Comparison of ENCODE assay signal across 12 cellular contexts in the genomic region with DNA sequence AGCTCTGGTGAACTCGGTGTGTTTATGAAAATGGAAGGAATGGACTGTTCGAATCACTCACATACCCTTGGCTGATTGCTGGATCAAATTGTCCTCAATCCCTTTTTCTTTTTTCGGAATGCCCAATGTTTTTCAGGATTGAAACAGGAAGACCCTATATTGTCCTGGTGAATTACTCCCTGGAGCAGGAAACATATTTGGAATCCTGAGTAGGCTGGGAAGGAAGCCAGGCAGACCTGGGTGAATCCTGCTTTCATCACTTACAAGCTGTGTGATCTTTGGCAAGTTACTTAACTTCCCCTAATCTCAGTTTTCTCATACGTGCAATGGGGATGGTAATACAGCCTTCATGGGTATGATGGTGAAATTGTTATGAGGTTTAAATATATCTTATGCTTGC.
"Had no signal": no experiment of that assay in that cellular context is flagged by ENCODE, and none has a peak within 500 bp of the region (broad histone marks: within the 10 kb centered on the region; RNA-seq: fewer than 3 reads in every experiment).

No MANE protein-coding gene starts in this region.

- H3K36me3 ChIP-seq: colonic mucosa, suprapubic skin had no signal

- H3K4me1 ChIP-seq: colonic mucosa, foreskin keratinocyte, suprapubic skin had no signal

- H3K27ac ChIP-seq: colonic mucosa, foreskin keratinocyte, suprapubic skin, WERI-Rb-1 had no signal

- H3K4me3 ChIP-seq: colonic mucosa, suprapubic skin had no signal

- H3K27me3 ChIP-seq: colonic mucosa, foreskin keratinocyte, suprapubic skin had no signal

- ATAC-seq: esophagus mucosa; foreskin keratinocyte; left colon; stimulated activated naive CD8-positive, alpha-beta T cell treated with anti-CD3 and anti-CD28 coated beads, Interleukin-15, Interleukin-2, amounts not matched to agents 100 U/mL and 50 U/mL, for 24 hours had no signal

- H3K9me3 ChIP-seq: colonic mucosa, suprapubic skin had no signal

- DNase-seq: activated CD4-positive, alpha-beta T cell treated with anti-CD3 and anti-CD28 coated beads for 1 hour; activated gamma-delta T cell; colonic mucosa; foreskin keratinocyte; islet precursor cell; left colon; mammary epithelial cell; stimulated activated naive CD8-positive, alpha-beta T cell treated with anti-CD3 and anti-CD28 coated beads, Interleukin-15, Interleukin-2, amounts not matched to agents 100 U/mL and 50 U/mL, for 24 hours; T-helper 2 cell; WERI-Rb-1 had no signal
